Comparison of ENCODE assay signal across 19 cellular contexts in the genomic region with DNA sequence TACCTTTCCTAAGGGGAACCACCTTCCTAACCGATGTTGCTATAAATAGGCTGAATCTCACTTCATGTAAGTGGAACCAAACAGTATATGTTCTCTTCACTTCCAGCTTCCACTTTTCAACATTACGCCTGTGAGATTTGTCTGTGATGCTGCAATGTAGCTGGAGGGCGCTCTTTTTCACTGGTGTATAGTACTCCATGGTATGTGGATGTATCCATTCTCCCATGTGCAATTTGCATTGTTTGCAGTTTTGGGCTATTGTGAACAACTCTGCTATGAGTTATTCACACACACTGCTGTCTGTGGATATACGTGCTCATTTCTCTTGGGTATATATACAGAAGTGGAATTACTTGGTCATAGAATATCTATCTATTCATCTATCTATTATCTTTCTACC.
DNase-seq lines count a peak whose midpoint lies in the region; ATAC-seq, FAIRE-seq and TF ChIP-seq lines count a peak whose summit lies in the region.
"Had no signal": no experiment of that assay in that cellular context is flagged by ENCODE, and none has a peak within 500 bp of the region (broad histone marks: within the 10 kb centered on the region; RNA-seq: fewer than 3 reads in every experiment).

No MANE protein-coding gene starts in this region.

- H3K4me3 Mint-ChIP-seq in activated CD4-positive, alpha-beta memory T cell treated with anti-CD3 and anti-CD28 coated beads for 36 hours: no peak overlapping the region
- H3K4me3 Mint-ChIP-seq in activated CD4-positive, alpha-beta memory T cell treated with anti-CD3 and anti-CD28 coated beads, Interleukin-2, amount 10 ng/mL, durations not matched to agents 7 days and 5 days: no peak overlapping the region
- no peak overlapping the region for H3K4me3 Mint-ChIP-seq in activated T-helper 17 cell treated with anti-CD3 and anti-CD28 coated beads, Interleukin-2, amount 50 U/mL, for 72 hours
- H3K4me3 Mint-ChIP-seq in endothelial cell (ENCODE audit: unreplicated experiment): no peak overlapping the region
- H3K4me3 Mint-ChIP-seq: CD4-positive, CD25-positive, alpha-beta regulatory T cell; HFFc6 had no signal

- no peak overlapping the region for H3K27ac ChIP-seq in A549
- H3K27ac ChIP-seq: BLaER1 treated with 17β-estradiol and CSF1 and Interleukin-3, amounts not matched to agents 10 nM and 100 nM had no signal

- TF ChIP-seq CTCF in A549 (IDR thresholded peaks at IDR 0.05): no peak
- no peak for TF ChIP-seq CTCF in endothelial cell (IDR thresholded peaks at IDR 0.05; ENCODE audit: unreplicated experiment)

- H3K4me3 ChIP-seq in A549: no peak overlapping the region
- H3K4me3 ChIP-seq: BLaER1 treated with 17β-estradiol and CSF1 and Interleukin-3, amounts not matched to agents 10 nM and 100 nM; HAP-1 had no signal

- POLR2A ChIA-PET in activated CD4-positive, alpha-beta memory T cell treated with anti-CD3 and anti-CD28 coated beads for 36 hours (lab: Charles Lee): no interaction called here
- POLR2A ChIA-PET in activated CD4-positive, alpha-beta memory T cell treated with anti-CD3 and anti-CD28 coated beads, Interleukin-2, amount 10 ng/mL, durations not matched to agents 7 days and 5 days (lab: Charles Lee): no interaction called here
- POLR2A ChIA-PET in A549 (lab: Yijun Ruan, JAX): no interaction called here

- TF ChIP-seq EP300 in A549 (IDR thresholded peaks at IDR 0.05): no peak

- no peak for DNase-seq in activated CD4-positive, alpha-beta memory T cell treated with anti-CD3 and anti-CD28 coated beads for 36 hours
- no peak for DNase-seq in activated CD4-positive, alpha-beta memory T cell treated with anti-CD3 and anti-CD28 coated beads, Interleukin-2, amount 10 ng/mL, durations not matched to agents 7 days and 5 days
- DNase-seq in A549 (ENCODE audit: low read depth in 1 of 2, low spot score in 1 of 2) (no peak), endothelial cell (ENCODE audit: low spot score) (no peak), UCSD-AML1 (lab: John Stamatoyannopoulos, UW; ENCODE audit: unreplicated experiment) (no peak)
- no peak for DNase-seq in activated CD4-positive, alpha-beta T cell treated with anti-CD3 and anti-CD28 coated beads for 48 hours
- DNase-seq: 8988T; ACHN; Calu3; CD4-positive, CD25-positive, alpha-beta regulatory T cell; DMS 273 treated with DMSO at 0.1 percent for 48 hours; GOT3; HFFc6; IMR-90 had no signal

- no peak for TF ChIP-seq RAD21 in A549 (conservative IDR thresholded peaks at IDR 0.05 in 1 of 2, IDR thresholded peaks at IDR 0.05 in 1 of 2)

- WGBS in A549 (ENCODE audit: missing lambda C conversion rate): 37% methylated on average over 4 of the region's 4 CpGs

- FAIRE-seq in A549 (lab: Jason Lieb, UNC): no peak
- FAIRE-seq: GM18507 had no signal

- no peaks in the 10 kb centered on the region for H3K9me3 ChIP-seq in A549
- H3K9me3 ChIP-seq: BLaER1 treated with 17β-estradiol and CSF1 and Interleukin-3, amounts not matched to agents 10 nM and 100 nM; HAP-1 had no signal

- H3K36me3 Mint-ChIP-seq in activated CD4-positive, alpha-beta memory T cell treated with anti-CD3 and anti-CD28 coated beads for 36 hours: peaks cover 52% of the 10 kb centered on the region
- H3K36me3 Mint-ChIP-seq in activated CD4-positive, alpha-beta memory T cell treated with anti-CD3 and anti-CD28 coated beads, Interleukin-2, amount 10 ng/mL, durations not matched to agents 7 days and 5 days (ENCODE audit: low read depth): peaks cover 65% of the 10 kb centered on the region
- H3K36me3 Mint-ChIP-seq in activated T-helper 17 cell treated with anti-CD3 and anti-CD28 coated beads, Interleukin-2, amount 50 U/mL, for 72 hours (ENCODE audit: low read depth): peaks cover 91% of the 10 kb centered on the region
- H3K36me3 Mint-ChIP-seq in endothelial cell (ENCODE audit: low read depth, unreplicated experiment): peaks cover 3% of the 10 kb centered on the region

- CTCF ChIA-PET in activated CD4-positive, alpha-beta memory T cell treated with anti-CD3 and anti-CD28 coated beads for 36 hours (lab: Charles Lee): interaction anchor here (1.3 kb wide), 1 partner anchor 145 kb away, joined by 5 read pairs; no protein-coding TSS in a partner anchor
- CTCF ChIA-PET in activated CD4-positive, alpha-beta memory T cell treated with anti-CD3 and anti-CD28 coated beads, Interleukin-2, amount 10 ng/mL, durations not matched to agents 7 days and 5 days (lab: Charles Lee): no interaction called here
- CTCF ChIA-PET in A549 (lab: Yijun Ruan, JAX): interaction anchor here (1.2 kb wide), 1 partner anchor 34 kb away, joined by 3 read pairs; no protein-coding TSS in a partner anchor

- H3K4me1 Mint-ChIP-seq in activated CD4-positive, alpha-beta memory T cell treated with anti-CD3 and anti-CD28 coated beads for 36 hours (ENCODE audit: low read depth): no peaks in the 10 kb centered on the region
- H3K4me1 Mint-ChIP-seq in activated CD4-positive, alpha-beta memory T cell treated with anti-CD3 and anti-CD28 coated beads, Interleukin-2, amount 10 ng/mL, durations not matched to agents 7 days and 5 days: no peaks in the 10 kb centered on the region
- peaks cover 7% of the 10 kb centered on the region for H3K4me1 Mint-ChIP-seq in activated T-helper 17 cell treated with anti-CD3 and anti-CD28 coated beads, Interleukin-2, amount 50 U/mL, for 72 hours
- H3K4me1 Mint-ChIP-seq in endothelial cell (ENCODE audit: unreplicated experiment): no peaks in the 10 kb centered on the region

- no peaks in the 10 kb centered on the region for H3K27me3 Mint-ChIP-seq in activated CD4-positive, alpha-beta memory T cell treated with anti-CD3 and anti-CD28 coated beads for 36 hours
- no peaks in the 10 kb centered on the region for H3K27me3 Mint-ChIP-seq in activated CD4-positive, alpha-beta memory T cell treated with anti-CD3 and anti-CD28 coated beads, Interleukin-2, amount 10 ng/mL, durations not matched to agents 7 days and 5 days
- H3K27me3 Mint-ChIP-seq in activated T-helper 17 cell treated with anti-CD3 and anti-CD28 coated beads, Interleukin-2, amount 50 U/mL, for 72 hours: no peaks in the 10 kb centered on the region
- H3K27me3 Mint-ChIP-seq in endothelial cell (ENCODE audit: unreplicated experiment): peaks cover 4% of the 10 kb centered on the region
- H3K27me3 Mint-ChIP-seq: CD4-positive, CD25-positive, alpha-beta regulatory T cell had no signal

- H3K27ac Mint-ChIP-seq in activated CD4-positive, alpha-beta memory T cell treated with anti-CD3 and anti-CD28 coated beads for 36 hours: peak overlapping the region; percentile 8
- no peak overlapping the region for H3K27ac Mint-ChIP-seq in activated CD4-positive, alpha-beta memory T cell treated with anti-CD3 and anti-CD28 coated beads, Interleukin-2, amount 10 ng/mL, durations not matched to agents 7 days and 5 days
- H3K27ac Mint-ChIP-seq in activated T-helper 17 cell treated with anti-CD3 and anti-CD28 coated beads, Interleukin-2, amount 50 U/mL, for 72 hours: peak overlapping the region; percentile 52
- H3K27ac Mint-ChIP-seq in endothelial cell (ENCODE audit: unreplicated experiment): peak overlapping the region; percentile 16
- H3K27ac Mint-ChIP-seq: HFFc6 had no signal

- intact Hi-C loops in activated CD4-positive, alpha-beta memory T cell treated with anti-CD3 and anti-CD28 coated beads for 36 hours (cut with micrococcal nuclease): no loop called here

- H3K4me2 ChIP-seq in A549: no peak overlapping the region
- H3K4me2 ChIP-seq: BLaER1 treated with 17β-estradiol and CSF1 and Interleukin-3, amounts not matched to agents 10 nM and 100 nM had no signal

- peaks cover 3% of the 10 kb centered on the region for H3K9me3 Mint-ChIP-seq in activated CD4-positive, alpha-beta memory T cell treated with anti-CD3 and anti-CD28 coated beads for 36 hours
- H3K9me3 Mint-ChIP-seq in activated CD4-positive, alpha-beta memory T cell treated with anti-CD3 and anti-CD28 coated beads, Interleukin-2, amount 10 ng/mL, durations not matched to agents 7 days and 5 days: no peaks in the 10 kb centered on the region
- no peaks in the 10 kb centered on the region for H3K9me3 Mint-ChIP-seq in activated T-helper 17 cell treated with anti-CD3 and anti-CD28 coated beads, Interleukin-2, amount 50 U/mL, for 72 hours
- H3K9me3 Mint-ChIP-seq in endothelial cell (ENCODE audit: unreplicated experiment): peaks cover 4% of the 10 kb centered on the region
- H3K9me3 Mint-ChIP-seq: HFFc6 had no signal

- ATAC-seq in A549 (no peak), HG03175 (IDR thresholded peaks at IDR 0.05; ENCODE audit: unreplicated experiment) (no peak)
- ATAC-seq in activated T-helper 17 cell treated with anti-CD3 and anti-CD28 coated beads, Interleukin-2, amount 50 U/mL, for 72 hours (replicated peaks): no peak

- no peak for TF ChIP-seq POLR2A in A549 (IDR thresholded peaks at IDR 0.05; ENCODE audit: low read length)

- no peaks in the 10 kb centered on the region for H3K4me1 ChIP-seq in A549
- H3K4me1 ChIP-seq: BLaER1 treated with 17β-estradiol and CSF1 and Interleukin-3, amounts not matched to agents 10 nM and 100 nM; HAP-1 had no signal

TF ChIP-seq in A549, 52 proteins besides CTCF, POLR2A, EP300 and RAD21:
- peak; percentile 27 for TF ChIP-seq MAFK (IDR thresholded peaks at IDR 0.05; ENCODE audit: partially characterized antibody)
- TF ChIP-seq ZFP36 (IDR thresholded peaks at IDR 0.05; ENCODE audit: borderline replicate concordance, partially characterized antibody): no peak
- TF ChIP-seq CEBPB (IDR thresholded peaks at IDR 0.05): no peak
